ENCODE assay signal across 9 cellular contexts in genomic region chr3:42780892-42781700, GRCh38. TPM values are rescaled to one million over a fixed set of nuclear protein-coding genes. Genes with fewer than 3 reads are reported as not detected.
DNase-seq lines count a peak whose midpoint lies in the region; TF ChIP-seq lines count a peak whose summit lies in the region.
"Had no signal": no experiment of that assay in that cellular context is flagged by ENCODE, and none has a peak within 500 bp of the region (broad histone marks: within the 10 kb centered on the region; RNA-seq: fewer than 3 reads in every experiment).

No MANE protein-coding gene starts in this region.

- H3K9ac ChIP-seq in GM23248 (no peak overlapping the region), neuronal stem cell (ENCODE audit: low read depth, low read length, poor library complexity) (no peak overlapping the region)

- no peak overlapping the region for H3K23ac ChIP-seq in neuronal stem cell (ENCODE audit: low read depth, low read length, poor library complexity)

- no peak overlapping the region for H3K4me3 Mint-ChIP-seq in T-helper 1 cell treated with Interleukin-12 subunit alpha and Interleukin-12 subunit beta and Interleukin-4 antibody, amounts not matched to agents 30 μg/mL and 1 μg/mL, for 36 hours
- H3K4me3 Mint-ChIP-seq: CD8-positive, alpha-beta memory T cell had no signal

- no peak overlapping the region for H3K4me3 ChIP-seq in GM23248
- no peak overlapping the region for H3K4me3 ChIP-seq in fibroblast of pulmonary artery (replicated peaks; ENCODE audit: low read depth, low read length)
- no peak overlapping the region for H3K4me3 ChIP-seq in neuronal stem cell (ENCODE audit: low read length in 2 of 2)

- peaks cover 12% of the 10 kb centered on the region for H3K4me1 ChIP-seq in GM23248 (ENCODE audit: insufficient read depth)
- H3K4me1 ChIP-seq in neuronal stem cell (ENCODE audit: control insufficient read depth in 2 of 2, insufficient read depth in 1 of 2, low read depth in 1 of 2, low read length in 2 of 2) = no peaks in the 10 kb centered on the region

- 52 to 55% methylated on average over 11 of the region's 11 CpGs for WGBS in GM23248 (ENCODE audit: low coverage in 1 of 2, low lambda C conversion rate in 2 of 2, missing lambda C conversion rate in 2 of 2), 2 experiments
- WGBS in neuronal stem cell (ENCODE audit: extremely low coverage in 2 of 2, insufficient read length in 2 of 2, insufficient replicate concordance in 1 of 2), 2 donors = no CpG with 5 or more reads among the region's 11 CpGs

- H3K79me2 ChIP-seq in GM23248 (ENCODE audit: insufficient read depth) = no peaks in the 10 kb centered on the region

- H4K8ac ChIP-seq in neuronal stem cell (ENCODE audit: low read depth, low read length) = no peak overlapping the region

- H4K91ac ChIP-seq in neuronal stem cell (ENCODE audit: low read depth, low read length, poor library complexity) = no peak overlapping the region

- H3K9me3 ChIP-seq in GM23248 (ENCODE audit: low read depth) (no peaks in the 10 kb centered on the region), neuronal stem cell (replicated peaks in 1 of 2; ENCODE audit: control insufficient read depth in 2 of 2, insufficient read depth in 1 of 2, low read depth in 1 of 2, low read length in 2 of 2) (peaks cover 0 to 3% of the 10 kb centered on the region in 2 donors)

- H2AFZ ChIP-seq in GM23248 = no peak overlapping the region
- H2AFZ ChIP-seq in neuronal stem cell (ENCODE audit: low read length) = no peak overlapping the region

- DNase-seq in NCI-H187 (lab: John Stamatoyannopoulos, UW) = peak; percentile 2 to 11
- DNase-seq in NCI-H187 treated with DMSO at 0.1 percent for 48 hours (lab: John Stamatoyannopoulos, UW) = no peak
- DNase-seq in GM23248 = peak; percentile 80
- peak; percentile 42 for DNase-seq in NCI-H146 (lab: John Stamatoyannopoulos, UW)
- DNase-seq in fibroblast of pulmonary artery (ENCODE audit: low read depth) = peak; percentile 89
- peak; percentile 75 for DNase-seq in neuronal stem cell (ENCODE audit: low spot score)
- no peak for DNase-seq in posterior vena cava (ENCODE audit: low spot score)

- H4K20me1 ChIP-seq in GM23248 (ENCODE audit: insufficient read depth) = no peaks in the 10 kb centered on the region

- H2BK120ac ChIP-seq in neuronal stem cell (ENCODE audit: low read depth, low read length) = no peak overlapping the region

- H2BK12ac ChIP-seq in neuronal stem cell (ENCODE audit: low read length) = no peak overlapping the region

- no peak overlapping the region for H2BK5ac ChIP-seq in neuronal stem cell (ENCODE audit: low read length)

- peaks cover 16% of the 10 kb centered on the region for H3K36me3 Mint-ChIP-seq in T-helper 1 cell treated with Interleukin-12 subunit alpha and Interleukin-12 subunit beta and Interleukin-4 antibody, amounts not matched to agents 30 μg/mL and 1 μg/mL, for 36 hours (ENCODE audit: low read depth)

- no peak overlapping the region for H2AK5ac ChIP-seq in neuronal stem cell (ENCODE audit: low read depth, low read length)

- H3K9me3 Mint-ChIP-seq in T-helper 1 cell treated with Interleukin-12 subunit alpha and Interleukin-12 subunit beta and Interleukin-4 antibody, amounts not matched to agents 30 μg/mL and 1 μg/mL, for 36 hours = no peaks in the 10 kb centered on the region
- H3K9me3 Mint-ChIP-seq: CD8-positive, alpha-beta memory T cell had no signal

- in situ Hi-C loops in GM23248 (cut with MboI) = no loop called here

- H3K27me3 Mint-ChIP-seq in T-helper 1 cell treated with Interleukin-12 subunit alpha and Interleukin-12 subunit beta and Interleukin-4 antibody, amounts not matched to agents 30 μg/mL and 1 μg/mL, for 36 hours (ENCODE audit: low read depth) = no peaks in the 10 kb centered on the region
- H3K27me3 Mint-ChIP-seq: CD8-positive, alpha-beta memory T cell had no signal

- H3K79me1 ChIP-seq in neuronal stem cell (ENCODE audit: low read depth, low read length) = no peaks in the 10 kb centered on the region

- peak overlapping the region; percentile 55 for H3K27ac Mint-ChIP-seq in T-helper 1 cell treated with Interleukin-12 subunit alpha and Interleukin-12 subunit beta and Interleukin-4 antibody, amounts not matched to agents 30 μg/mL and 1 μg/mL, for 36 hours

- H3K4ac ChIP-seq in neuronal stem cell (ENCODE audit: low read length) = no peak overlapping the region

- peaks cover 34% of the 10 kb centered on the region for H3F3A ChIP-seq in GM23248 (ENCODE audit: insufficient read depth)

- no peak overlapping the region for H3K27ac ChIP-seq in GM23248
- no peak overlapping the region for H3K27ac ChIP-seq in neuronal stem cell (replicated peaks; ENCODE audit: low read length)

- no peaks in the 10 kb centered on the region for H3K9me2 ChIP-seq in GM23248 (ENCODE audit: insufficient read depth)

- intact Hi-C loops in posterior vena cava (cut with DNase I) = loop anchor here (5.0 to 10.0 kb wide), 3 partner anchors 56 to 101 kb away; partner anchors contain the start of gene CYP8B1 (in 1 of the 2)

- H3K36me3 ChIP-seq in GM23248 (ENCODE audit: low read depth) (peaks cover 16% of the 10 kb centered on the region), neuronal stem cell (replicated peaks in 1 of 2; ENCODE audit: control insufficient read depth in 2 of 2, insufficient read depth in 2 of 2, low read length in 2 of 2) (peaks cover 2 to 67% of the 10 kb centered on the region in 2 donors)

- H3K4me1 Mint-ChIP-seq in T-helper 1 cell treated with Interleukin-12 subunit alpha and Interleukin-12 subunit beta and Interleukin-4 antibody, amounts not matched to agents 30 μg/mL and 1 μg/mL, for 36 hours (ENCODE audit: low read depth) = peaks cover 3% of the 10 kb centered on the region

- peak; percentile 69 for TF ChIP-seq CTCF in fibroblast of pulmonary artery (IDR thresholded peaks at IDR 0.05; ENCODE audit: low read length, missing control alignments)

- H3K18ac ChIP-seq in neuronal stem cell (ENCODE audit: low read length) = no peak overlapping the region

- H3K4me2 ChIP-seq in GM23248 (ENCODE audit: unreplicated experiment) = no peak overlapping the region
- no peak overlapping the region for H3K4me2 ChIP-seq in neuronal stem cell (ENCODE audit: insufficient read depth, low read length, poor library complexity, severe bottlenecking)

- H3K27me3 ChIP-seq in GM23248 (replicated peaks; ENCODE audit: insufficient read depth) (no peaks in the 10 kb centered on the region), neuronal stem cell (ENCODE audit: control insufficient read depth in 3 of 3, insufficient read depth in 3 of 3, low read depth in 1 of 3, low read length in 3 of 3) (no peaks in the 10 kb centered on the region)

- no peak overlapping the region for H3K14ac ChIP-seq in neuronal stem cell (ENCODE audit: low read length)

- H2BK15ac ChIP-seq in neuronal stem cell (ENCODE audit: low read length) = no peak overlapping the region

RNA-seq across cellular contexts. Expression of gene CCDC13, which starts 8.0 kb away (rescaled TPM):
- 0.22 and 1.3 TPM in 2 replicates for total RNA-seq in GM23248 (2014; rRNA removed; shearing (Covaris generic))
- 0.41 and 1.1 TPM in 2 replicates for polyA plus RNA-seq in GM23248 (2016; fragmentation: Nextera tagmentation; extraction: Ambion mirVana)
- polyA plus RNA-seq in neuronal stem cell (2013, experiment 1 of 2) = 1.3 TPM
- 1.7 TPM for polyA plus RNA-seq in neuronal stem cell (2013, experiment 2 of 2)
- 1 to 10 TPM; 1.4 to 2.7 TPM for total RNA-seq in posterior vena cava

RNA-seq across cellular contexts. Expression of gene HIGD1A, which starts 23.2 kb away (rescaled TPM):
- 154 and 173 TPM in 2 replicates for total RNA-seq in GM23248 (2014; rRNA removed; shearing (Covaris generic))
- polyA plus RNA-seq in GM23248 (2016; fragmentation: Nextera tagmentation; extraction: Ambion mirVana) = 211 and 217 TPM in 2 replicates
- 130 TPM for polyA plus RNA-seq in neuronal stem cell (2013, experiment 1 of 2)
- 127 TPM for polyA plus RNA-seq in neuronal stem cell (2013, experiment 2 of 2)
- 100 to 1,000 TPM; 163 to 204 TPM for total RNA-seq in posterior vena cava

RNA-seq across cellular contexts. Expression of gene ACKR2, which starts 28.1 kb away (rescaled TPM):
- total RNA-seq in GM23248 (2014; rRNA removed; shearing (Covaris generic)) = 0.11 TPM in 1 of 2 replicates, not detected in the other
- polyA plus RNA-seq in GM23248 (2016; fragmentation: Nextera tagmentation; extraction: Ambion mirVana) = 0.23 and 0.32 TPM in 2 replicates
- 0.13 TPM for polyA plus RNA-seq in neuronal stem cell (2013, experiment 1 of 2)
- 0.14 TPM for polyA plus RNA-seq in neuronal stem cell (2013, experiment 2 of 2)
- total RNA-seq in posterior vena cava = 10 to 100 TPM; 17.0 to 20.6 TPM
- polyA plus RNA-seq: CD8-positive, alpha-beta memory T cell had no signal

Comparison
In these comparisons a context has a peak if more than half of its experiments do, and no peak if none do; other contexts are left out.
1. DNase-seq: peak in NCI-H187 (2 of 2), GM23248 (single experiment), NCI-H146 (single experiment), fibroblast of pulmonary artery (single experiment) and neuronal stem cell (single experiment); none in NCI-H187 treated with DMSO at 0.1 percent for 48 hours (single experiment) and posterior vena cava (single experiment).
2. RNA of gene ACKR2, which starts 28.1 kb away (total RNA-seq): 17.0 to 20.6 TPM in posterior vena cava; 0.11 TPM in GM23248; every median in the first group is over 10 times any median in the second.